In the genomic region with DNA sequence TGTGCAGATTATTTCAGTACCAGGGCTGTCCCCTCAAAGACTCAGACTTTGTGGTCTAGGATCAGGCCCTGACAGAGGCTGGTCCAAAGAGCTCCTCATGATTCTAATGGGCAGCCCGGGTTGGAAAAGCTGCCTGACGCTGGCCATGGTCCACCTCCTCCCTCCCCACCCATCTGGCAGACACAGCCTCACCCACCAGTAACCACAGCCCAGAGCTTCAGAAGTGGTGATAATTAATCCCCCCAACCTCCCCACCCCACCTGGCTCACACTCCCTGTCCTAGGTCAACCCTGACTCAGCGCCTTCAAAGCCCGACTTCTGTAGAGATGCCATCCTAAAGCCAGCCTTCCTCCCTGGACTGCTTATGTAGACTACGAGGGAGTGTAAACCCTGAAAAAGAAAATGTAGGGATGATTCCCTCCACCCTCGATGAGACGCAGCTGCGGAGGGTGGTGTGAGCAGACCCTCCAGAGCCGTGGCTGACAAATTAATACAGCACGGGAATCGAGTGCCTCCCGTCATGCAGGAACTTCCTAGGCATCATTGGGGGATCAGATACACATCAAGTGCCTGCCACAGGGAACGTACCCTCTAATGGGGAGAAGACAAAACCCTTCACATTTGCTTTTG, we compare ENCODE assay signal across 17 cellular contexts. TPM values are rescaled to one million over a fixed set of nuclear protein-coding genes. Genes with fewer than 3 reads are reported as not detected.
"Had no signal": no experiment of that assay in that cellular context is flagged by ENCODE, and none has a peak within 500 bp of the region (broad histone marks: within the 10 kb centered on the region; RNA-seq: fewer than 3 reads in every experiment).

No MANE protein-coding gene starts in this region.

- H3K27ac ChIP-seq: brain microvascular endothelial cell, gastroesophageal sphincter had no signal

- H3K9me3 ChIP-seq: gastroesophageal sphincter had no signal

- H3K4me1 ChIP-seq: gastroesophageal sphincter had no signal

- ATAC-seq: gastroesophageal sphincter; natural killer cell; stimulated activated effector memory CD8-positive, alpha-beta T cell treated with anti-CD3 and anti-CD28 coated beads, Interleukin-12 subunit alpha, Interleukin-12 subunit beta, amount 100 ng/mL, for 72 hours had no signal

- H3K36me3 ChIP-seq: brain microvascular endothelial cell, gastroesophageal sphincter had no signal

- H3K4me3 ChIP-seq: gastroesophageal sphincter had no signal

- DNase-seq: activated CD4-positive, alpha-beta T cell treated with anti-CD3 and anti-CD28 coated beads, Interleukin-2, amount 50 U/mL, for 1 hour; activated CD4-positive, CD25-positive, alpha-beta regulatory T cell; activated naive CD8-positive, alpha-beta T cell treated with anti-CD3 and anti-CD28 coated beads for 36 hours; amygdala; brain microvascular endothelial cell; cerebellar nuclear complex; dermis blood vessel endothelial cell; endodermal cell; hippocampal formation; mesenchymal stem cell; natural killer cell; nucleus accumbens had no signal

RNA-seq across cellular contexts. Expression of a gene that starts 7.0 kb away (rescaled TPM):
- total RNA-seq: activated CD8-positive, alpha-beta memory T cell treated with anti-CD3 and anti-CD28 coated beads for 36 hours; activated naive CD8-positive, alpha-beta T cell treated with anti-CD3 and anti-CD28 coated beads for 36 hours; epithelial cell of proximal tubule; natural killer cell; T-helper 2 cell treated with Interferon-gamma antibody and Interleukin-4, amounts not matched to agents 100 ng/mL and 5 ng/mL, for 36 hours had no signal
